ENCODE assay signal across 26 cellular contexts in the genomic region with DNA sequence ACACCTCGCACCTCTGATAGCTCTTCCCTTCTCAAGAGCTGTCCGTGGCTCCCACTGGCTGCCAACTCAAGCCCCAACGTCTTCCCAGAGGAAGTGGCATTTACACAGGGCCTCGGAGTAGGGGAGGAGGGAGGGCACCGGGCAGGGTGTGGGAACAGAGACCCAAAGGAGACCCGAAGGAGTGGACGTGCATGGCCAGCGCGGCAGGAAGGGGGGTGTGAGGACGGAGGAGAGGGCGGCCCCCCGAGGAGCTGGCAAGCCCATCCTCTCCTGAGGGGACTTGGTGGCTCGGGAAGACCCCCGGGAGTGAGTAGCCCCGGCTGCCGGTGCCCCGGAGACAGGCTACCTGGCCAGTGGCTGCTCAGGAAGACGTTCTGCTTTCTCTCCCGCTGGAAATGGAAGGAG.
DNase-seq lines count a peak whose midpoint lies in the region; ATAC-seq and TF ChIP-seq lines count a peak whose summit lies in the region.
"Had no signal": no experiment of that assay in that cellular context is flagged by ENCODE, and none has a peak within 500 bp of the region (broad histone marks: within the 10 kb centered on the region; RNA-seq: fewer than 3 reads in every experiment).

No MANE protein-coding gene starts in this region.

- TF ChIP-seq CTCF in heart left ventricle (IDR thresholded peaks at IDR 0.05): no peak
- no peak for TF ChIP-seq CTCF in RWPE1 (conservative IDR thresholded peaks at IDR 0.05; ENCODE audit: low read depth)
- TF ChIP-seq CTCF in hepatocyte (IDR thresholded peaks at IDR 0.05; ENCODE audit: poor library complexity): no peak
- TF ChIP-seq CTCF in suprapubic skin (IDR thresholded peaks at IDR 0.05): no peak

- no peaks in the 10 kb centered on the region for H3K79me2 ChIP-seq in hepatocyte

- no peak for ATAC-seq in heart left ventricle
- no peak for ATAC-seq in left cardiac atrium
- no peak for ATAC-seq in GM18861 (IDR thresholded peaks at IDR 0.05; ENCODE audit: unreplicated experiment)
- ATAC-seq: activated CD8-positive, alpha-beta T cell treated with anti-CD3 and anti-CD28 coated beads, Interleukin-2, amount 10 ng/mL, durations not matched to agents 7 days and 5 days; activated T-cell treated with anti-CD3 and anti-CD28 coated beads, Interleukin-2, amount 50 U/mL, for 72 hours; CD8-positive, alpha-beta T cell; Right ventricle myocardium inferior; stimulated activated naive CD8-positive, alpha-beta T cell treated with anti-CD3 and anti-CD28 coated beads, Interleukin-15, Interleukin-2, amounts not matched to agents 100 U/mL and 50 U/mL, for 24 hours had no signal

- DNase-seq in heart left ventricle (peak in 4 of 5 donors; percentile 6 to 49 (median 11)), left cardiac atrium (no peak), RWPE1 (ENCODE audit: low spot score) (no peak), hepatocyte (ENCODE audit: low spot score) (no peak), suprapubic skin (ENCODE audit: low spot score in 2 of 2) (peak; percentile 64 to 71), NCI-H1436 (lab: John Stamatoyannopoulos, UW) (no peak)
- DNase-seq: activated CD8-positive, alpha-beta T cell treated with anti-CD3 and anti-CD28 coated beads, Interleukin-2, amount 10 ng/mL, durations not matched to agents 7 days and 5 days; activated T-cell treated with anti-CD3 and anti-CD28 coated beads, Interleukin-2, amount 50 U/mL, for 72 hours; central memory CD4-positive, alpha-beta T cell; dermis blood vessel endothelial cell; DMS53; GDM1; GM23248; NCI-H1417; NCI-H446 treated with DMSO at 0.1 percent for 48 hours; SW 1271; T1000 had no signal

- CTCF ChIA-PET in RWPE1 (lab: Yijun Ruan, JAX): interaction anchor here (0.6 kb wide), 1 partner anchor 13 kb away, joined by 4 read pairs; no protein-coding TSS in a partner anchor

- TF ChIP-seq POLR2A in heart left ventricle (IDR thresholded peaks at IDR 0.05) (no peak), suprapubic skin (IDR thresholded peaks at IDR 0.05) (no peak)

- H3K4me3 ChIP-seq in heart left ventricle (no peak overlapping the region), hepatocyte (no peak overlapping the region), suprapubic skin (no peak overlapping the region)
- H3K4me3 ChIP-seq: ascending aorta, GM23248, lung, neural progenitor cell, smooth muscle cell, thyroid gland had no signal

- no peak for TF ChIP-seq EP300 in suprapubic skin (IDR thresholded peaks at IDR 0.05)

- no peaks in the 10 kb centered on the region for H3K9me2 ChIP-seq in hepatocyte (replicated peaks; ENCODE audit: insufficient read depth)

- intact Hi-C loops in heart left ventricle (cut with DNase I): no loop called here
- intact Hi-C loops in left cardiac atrium (cut with DNase I): no loop called here

- H2AFZ ChIP-seq in hepatocyte: no peak overlapping the region
- H2AFZ ChIP-seq: GM23248, neural progenitor cell had no signal

- H3K4me2 ChIP-seq in hepatocyte: no peak overlapping the region
- H3K4me2 ChIP-seq: neural progenitor cell, smooth muscle cell had no signal

- H3K27ac ChIP-seq in heart left ventricle (no peak overlapping the region), RWPE1 (peak overlapping the region; percentile 71), hepatocyte (peak overlapping the region; percentile 16), suprapubic skin (no peak overlapping the region)
- H3K27ac ChIP-seq: ascending aorta, GM23248, neural progenitor cell, thyroid gland had no signal

- H3K9me3 ChIP-seq in heart left ventricle (no peaks in the 10 kb centered on the region), hepatocyte (ENCODE audit: low read depth) (no peaks in the 10 kb centered on the region), suprapubic skin (no peaks in the 10 kb centered on the region)
- H3K9me3 ChIP-seq: ascending aorta, thyroid gland had no signal

- peaks cover 0 to 15% (median 8%) of the 10 kb centered on the region in 12 donors for H3K4me1 ChIP-seq in heart left ventricle
- H3K4me1 ChIP-seq in hepatocyte (ENCODE audit: insufficient read depth): peaks cover 53% of the 10 kb centered on the region
- peaks cover 26% of the 10 kb centered on the region for H3K4me1 ChIP-seq in suprapubic skin

- H3K36me3 ChIP-seq in heart left ventricle: no peaks in the 10 kb centered on the region
- H3K36me3 ChIP-seq in hepatocyte (replicated peaks; ENCODE audit: insufficient read depth, low read depth): no peaks in the 10 kb centered on the region
- no peaks in the 10 kb centered on the region for H3K36me3 ChIP-seq in suprapubic skin
- H3K36me3 ChIP-seq: ascending aorta, neural progenitor cell, thyroid gland had no signal

- POLR2A ChIA-PET in RWPE1 (lab: Yijun Ruan, JAX; ENCODE audit: low non-redundant PET): no interaction called here

- H4K20me1 ChIP-seq in hepatocyte (ENCODE audit: insufficient read depth, poor library complexity, severe bottlenecking): no peaks in the 10 kb centered on the region

- peaks cover 0 to 34% (median 23%) of the 10 kb centered on the region in 9 donors for H3K27me3 ChIP-seq in heart left ventricle
- no peaks in the 10 kb centered on the region for H3K27me3 ChIP-seq in hepatocyte
- peaks cover 23% of the 10 kb centered on the region for H3K27me3 ChIP-seq in suprapubic skin
- H3K27me3 ChIP-seq: ascending aorta, thyroid gland had no signal

- 46 to 69% (median 53%) methylated on average over 9 to 19 of the region's 19 CpGs for WGBS in heart left ventricle, 4 donors
- WGBS in hepatocyte (ENCODE audit: low lambda C conversion rate, missing lambda C conversion rate): 87% methylated on average over 15 of the region's 19 CpGs
- 37% methylated on average over 18 of the region's 19 CpGs for WGBS in suprapubic skin

Comparison
In these comparisons a context has a peak if more than half of its experiments do, and no peak if none do; other contexts are left out.
1. DNase-seq: peak in heart left ventricle (4 of 5) and suprapubic skin (2 of 2); none in left cardiac atrium (single experiment), RWPE1 (single experiment), hepatocyte (single experiment) and NCI-H1436 (single experiment).
2. H3K27ac ChIP-seq: peak in RWPE1 (single experiment) and hepatocyte (single experiment); none in heart left ventricle (0 of 12) and suprapubic skin (single experiment).